Comparison of ENCODE assay signal across 8 cellular contexts in the genomic region with DNA sequence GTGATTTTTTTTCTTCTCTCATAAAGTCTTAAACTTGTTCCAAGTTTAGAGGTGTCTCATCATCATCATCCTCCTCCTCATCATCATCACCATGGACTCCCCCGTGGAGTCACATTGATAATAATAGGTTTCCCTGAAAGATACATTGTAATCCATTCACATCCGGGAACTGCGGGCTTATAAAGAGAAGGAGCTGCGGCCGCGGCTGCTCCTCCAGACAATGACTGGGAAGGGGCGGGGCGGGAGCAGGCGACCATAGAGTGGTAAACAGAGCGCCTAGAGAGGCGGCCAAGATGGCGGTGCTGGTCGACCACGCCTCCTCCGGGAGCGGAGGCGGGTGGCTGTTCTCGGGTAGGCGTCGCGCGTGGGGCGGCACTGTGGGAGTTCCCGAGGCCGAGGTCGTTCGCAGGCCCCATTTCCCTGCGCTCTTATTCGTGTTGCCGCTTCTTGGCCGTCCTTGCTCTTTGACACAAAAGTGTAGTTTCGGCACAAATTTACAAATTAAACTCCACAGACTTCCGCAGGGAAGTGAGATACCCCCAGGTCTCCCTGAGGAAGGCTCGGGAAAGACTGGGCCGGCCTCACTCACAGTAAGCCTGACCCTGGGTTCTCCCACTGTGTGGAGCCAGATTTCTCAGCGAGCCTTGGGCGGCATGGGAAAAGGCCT. TPM values are rescaled to one million over a fixed set of nuclear protein-coding genes. Genes with fewer than 3 reads are reported as not detected.
A peak's percentile ranks its signal among the peaks of the same experiment; 100 is the strongest.
DNase-seq lines count a peak whose midpoint lies in the region; ATAC-seq and TF ChIP-seq lines count a peak whose summit lies in the region.

No MANE protein-coding gene starts in this region.

- H3K36me3 Mint-ChIP-seq in memory B cell: peaks cover 4% of the 10 kb centered on the region

- H3K27me3 ChIP-seq in BJ (ENCODE audit: control insufficient read depth, insufficient read depth, low read length) (no peaks in the 10 kb centered on the region), endocrine pancreas (ENCODE audit: control insufficient read depth, insufficient read depth, low read length) (no peaks in the 10 kb centered on the region)

- H3K36me3 ChIP-seq in BJ (ENCODE audit: control insufficient read depth, insufficient read depth, low read length) (no peaks in the 10 kb centered on the region), endocrine pancreas (ENCODE audit: control insufficient read depth, insufficient read depth, low read length) (no peaks in the 10 kb centered on the region)

- ATAC-seq in GM19351 (IDR thresholded peaks at IDR 0.05; ENCODE audit: unreplicated experiment) (peak; percentile 75), HG03558 (IDR thresholded peaks at IDR 0.05; ENCODE audit: extremely low read depth, unreplicated experiment) (peak; percentile 67), memory B cell (ENCODE audit: low read depth) (peak; percentile 84)

- H3K4me3 Mint-ChIP-seq in memory B cell: peak overlapping the region; percentile 91

- no peaks in the 10 kb centered on the region for H3K9me3 ChIP-seq in endocrine pancreas (ENCODE audit: control insufficient read depth, low read length)

- peaks cover 21% of the 10 kb centered on the region for H3K4me1 Mint-ChIP-seq in memory B cell

- no peak for TF ChIP-seq CTCF in BJ (IDR thresholded peaks at IDR 0.05; ENCODE audit: insufficient read depth, low read depth, low read length)

- peak overlapping the region; percentile 95 for H3K27ac Mint-ChIP-seq in memory B cell

- peak overlapping the region; percentile 58 for H3K9ac ChIP-seq in endocrine pancreas (ENCODE audit: control insufficient read depth, insufficient read depth, low read length)

- peaks cover 7% of the 10 kb centered on the region for H3K27me3 Mint-ChIP-seq in memory B cell

- H3K4me3 ChIP-seq in BJ (ENCODE audit: low read depth, low read length): peak overlapping the region; percentile 74
- H3K4me3 ChIP-seq in endocrine pancreas (ENCODE audit: control insufficient read depth, insufficient read depth, low read length): peak overlapping the region; percentile 98

- CTCF ChIA-PET in BJ (lab: Yijun Ruan, JAX): interaction anchor here (0.9 kb wide), 1 partner anchor 196 kb away, joined by 6 read pairs; no protein-coding TSS in a partner anchor

- peak; percentile 72 for DNase-seq in BJ (ENCODE audit: low read depth)
- DNase-seq in NCI-H82 treated with DMSO at 0.1 percent for 48 hours (lab: John Stamatoyannopoulos, UW; ENCODE audit: unreplicated experiment): peak; percentile 85
- DNase-seq in activated CD8-positive, alpha-beta memory T cell treated with anti-CD3 and anti-CD28 coated beads for 48 hours (ENCODE audit: low read depth in 2 of 3, low spot score in 2 of 3): peak; percentile 23 to 53 (median 43)
- DNase-seq in memory B cell (ENCODE audit: low spot score in 2 of 2): peak; percentile 79 to 87
- DNase-seq in stimulated activated CD4-positive, alpha-beta T cell treated with anti-CD3 and anti-CD28 coated beads, TNF-alpha, amount 100 ng/mL, for 48 hours (ENCODE audit: low read depth in 3 of 3): peak; percentile 16 to 61 (median 40)

- peaks cover 8% of the 10 kb centered on the region for H3K4me1 ChIP-seq in endocrine pancreas (ENCODE audit: control insufficient read depth, insufficient read depth, low read length)

- H3K9me3 Mint-ChIP-seq in memory B cell: no peaks in the 10 kb centered on the region

- POLR2A ChIA-PET in BJ (lab: Charles Lee): interaction anchor here (0.5 to 0.7 kb wide), 3 partner anchors 95 to 267 kb away, joined by 3 to 5 read pairs (median 5); no protein-coding TSS in a partner anchor

RNA-seq across cellular contexts. Expression of a gene that starts 1.8 kb away (rescaled TPM):
- polyA plus RNA-seq in BJ (2011; rRNA removed): 65.8 and 68.3 TPM in 2 replicates
- 137 and 192 TPM in 2 replicates for polyA minus RNA-seq in BJ (2011; rRNA and poly(A)+ RNA removed)

Comparison
In these comparisons a context has a peak if more than half of its experiments do, and no peak if none do; other contexts are left out.
1. Peak in every context shown above with its lines: DNase-seq, ATAC-seq and H3K4me3 ChIP-seq.